Comparison of ENCODE assay signal across 13 cellular contexts in the genomic region with DNA sequence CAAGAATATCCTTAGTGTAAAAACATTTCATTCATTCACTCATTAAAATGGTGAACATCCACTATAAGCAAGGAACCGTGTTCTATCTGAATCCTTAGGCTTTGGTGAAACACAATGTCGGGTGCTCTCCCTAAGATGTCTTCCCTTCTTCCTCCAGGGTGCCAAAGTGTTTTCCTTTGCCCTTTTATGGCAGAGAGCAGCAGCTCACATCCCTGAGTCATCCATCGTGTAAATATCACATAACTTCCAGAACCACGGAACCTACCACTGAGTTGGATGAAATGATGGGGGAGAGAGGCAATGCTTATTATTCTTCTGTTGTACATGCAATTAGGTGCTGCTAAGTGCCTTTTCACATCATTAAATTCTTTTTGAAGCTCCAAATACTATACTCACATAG. TPM values are rescaled to one million over a fixed set of nuclear protein-coding genes. Genes with fewer than 3 reads are reported as not detected.
DNase-seq lines count a peak whose midpoint lies in the region; ATAC-seq, FAIRE-seq and TF ChIP-seq lines count a peak whose summit lies in the region.
"Had no signal": no experiment of that assay in that cellular context is flagged by ENCODE, and none has a peak within 500 bp of the region (broad histone marks: within the 10 kb centered on the region; RNA-seq: fewer than 3 reads in every experiment).

No MANE protein-coding gene starts in this region.

- no peak for TF ChIP-seq CTCF in HepG2 (CRISPR knock-in tag; IDR thresholded peaks at IDR 0.05)
- no peak for TF ChIP-seq CTCF in right lobe of liver (IDR thresholded peaks at IDR 0.05)
- no peak for TF ChIP-seq CTCF in fibroblast of pulmonary artery (IDR thresholded peaks at IDR 0.05; ENCODE audit: low read length, missing control alignments)

- BruUV-seq in HepG2 (replicated peaks; lab: Mats Ljungman, UMichigan) = no TSS peak

- no peaks in the 10 kb centered on the region for H4K20me1 ChIP-seq in HepG2 (ENCODE audit: insufficient read depth, low read length)

- intact Hi-C loops in HepG2 (cut with micrococcal nuclease; ENCODE audit: unreplicated experiment) = no loop called here
- intact Hi-C loops in right lobe of liver (cut with DNase I) = no loop called here

- H3K27me3 Mint-ChIP-seq in effector memory CD8-positive, alpha-beta T cell = peaks cover 54 to 81% of the 10 kb centered on the region in 2 donors

- H3K27me3 ChIP-seq in HepG2 (ENCODE audit: control insufficient read depth in 1 of 2, insufficient read depth in 2 of 2, low read length in 2 of 2) (peaks cover 1 to 23% of the 10 kb centered on the region in 2 experiments; a peak in 3 of 5 replicates), right lobe of liver (no peaks in the 10 kb centered on the region), SJSA1 (replicated peaks) (no peaks in the 10 kb centered on the region)
- H3K27me3 ChIP-seq: cardiac muscle cell had no signal

- H3K4me1 Mint-ChIP-seq in effector memory CD8-positive, alpha-beta T cell (ENCODE audit: low read depth in 2 of 2) = peaks cover 0 to 2% of the 10 kb centered on the region in 2 donors
- H3K4me1 Mint-ChIP-seq: activated B cell treated with CpG ODN at 0.5 μM for 24 hours had no signal

- H2AFZ ChIP-seq in HepG2 (ENCODE audit: low read length) = no peak overlapping the region

- no peak overlapping the region for H3K9ac ChIP-seq in HepG2 (ENCODE audit: insufficient read depth, low read depth, low read length)

- POLR2A ChIA-PET in HepG2 (lab: Yijun Ruan, JAX) = no interaction called here

- TF ChIP-seq EP300 in HepG2 (IDR thresholded peaks at IDR 0.05; ENCODE audit: low read depth in 2 of 2, low read length in 2 of 2) (no peak), HepG2 (CRISPR knock-in tag; IDR thresholded peaks at IDR 0.05; ENCODE audit: borderline replicate concordance) (no peak)

- no peaks in the 10 kb centered on the region for H3K36me3 ChIP-seq in HepG2 (replicated peaks in 1 of 2; ENCODE audit: control insufficient read depth in 1 of 2, insufficient read depth in 2 of 2, low read length in 2 of 2)
- H3K36me3 ChIP-seq in right lobe of liver = no peaks in the 10 kb centered on the region
- H3K36me3 ChIP-seq in SJSA1 = no peaks in the 10 kb centered on the region
- H3K36me3 ChIP-seq: cardiac muscle cell, esophagus squamous epithelium had no signal

- CTCF ChIA-PET in HepG2 (lab: Yijun Ruan, JAX; ENCODE audit: low intra/inter-chr PET ratio, low total read pairs) = no interaction called here

- peaks cover 3% of the 10 kb centered on the region for H3K36me3 Mint-ChIP-seq in effector memory CD8-positive, alpha-beta T cell (ENCODE audit: insufficient read depth)

- no peak overlapping the region for H3K27ac ChIP-seq in HepG2 (ENCODE audit: extremely low read length, insufficient read depth, low read length)
- H3K27ac ChIP-seq in right lobe of liver = no peak overlapping the region
- H3K27ac ChIP-seq in SJSA1 = peak overlapping the region; percentile 41
- H3K27ac ChIP-seq: cardiac muscle cell, esophagus squamous epithelium had no signal

- no peaks in the 10 kb centered on the region for H3K9me3 Mint-ChIP-seq in effector memory CD8-positive, alpha-beta T cell
- H3K9me3 Mint-ChIP-seq: activated B cell treated with CpG ODN at 0.5 μM for 24 hours; activated T-cell treated with anti-CD3 and anti-CD28 coated beads, Interleukin-2, amount 50 U/mL, for 24 hours had no signal

- H3K4me1 ChIP-seq in HepG2 (ENCODE audit: insufficient read depth, low read length) = no peaks in the 10 kb centered on the region
- no peaks in the 10 kb centered on the region for H3K4me1 ChIP-seq in right lobe of liver
- H3K4me1 ChIP-seq in SJSA1 (replicated peaks) = peaks cover 27% of the 10 kb centered on the region
- H3K4me1 ChIP-seq: esophagus squamous epithelium had no signal

- no peak for TF ChIP-seq RAD21 in HepG2 (CRISPR knock-in tag; IDR thresholded peaks at IDR 0.05)

- TF ChIP-seq POLR2A in HepG2 (IDR thresholded peaks at IDR 0.05; ENCODE audit: insufficient read depth in 1 of 2, low read depth in 2 of 2, low read length in 2 of 2) = no peak
- no peak for TF ChIP-seq POLR2A in right lobe of liver (IDR thresholded peaks at IDR 0.05)

- DNase-seq in HepG2 (ENCODE audit: low spot score) (no peak), right lobe of liver (no peak), SJSA1 (ENCODE audit: low read depth in 1 of 2, low spot score in 2 of 2) (peak; percentile 65), fibroblast of pulmonary artery (ENCODE audit: low read depth) (peak; percentile 64), urothelium cell line (ENCODE audit: low spot score) (peak; percentile 46)
- DNase-seq in effector memory CD8-positive, alpha-beta T cell = no peak
- DNase-seq in activated CD4-positive, alpha-beta T cell treated with anti-CD3 and anti-CD28 coated beads for 48 hours = no peak
- no peak for DNase-seq in activated naive CD4-positive, alpha-beta T cell treated with anti-CD3 and anti-CD28 coated beads, Interleukin-2, amount 50 U/mL, for 16 hours
- DNase-seq: activated B cell treated with CpG ODN at 0.5 μM for 24 hours; activated T-cell treated with anti-CD3 and anti-CD28 coated beads, Interleukin-2, amount 50 U/mL, for 24 hours; esophagus squamous epithelium; NCI-H526 treated with DMSO at 0.1 percent for 48 hours had no signal

- no peak for FAIRE-seq in HepG2 (lab: Jason Lieb, UNC)
- no peak for FAIRE-seq in urothelium cell line (lab: Jason Lieb, UNC)

- WGBS in HepG2 (ENCODE audit: low lambda C conversion rate) = 0% methylated on average over 4 of the region's 4 CpGs
- WGBS in right lobe of liver (ENCODE audit: insufficient coverage, low coverage, low lambda C conversion rate, missing lambda C conversion rate) = 73% methylated on average over 4 of the region's 4 CpGs

- no peak overlapping the region for H3K4me3 Mint-ChIP-seq in effector memory CD8-positive, alpha-beta T cell
- H3K4me3 Mint-ChIP-seq: activated B cell treated with CpG ODN at 0.5 μM for 24 hours; activated T-cell treated with anti-CD3 and anti-CD28 coated beads, Interleukin-2, amount 50 U/mL, for 24 hours had no signal

- no peaks in the 10 kb centered on the region for H3K79me2 ChIP-seq in HepG2 (ENCODE audit: insufficient read depth, low read length)

- H3K27ac Mint-ChIP-seq in effector memory CD8-positive, alpha-beta T cell = no peak overlapping the region
- H3K27ac Mint-ChIP-seq: activated B cell treated with CpG ODN at 0.5 μM for 24 hours; activated T-cell treated with anti-CD3 and anti-CD28 coated beads, Interleukin-2, amount 50 U/mL, for 24 hours had no signal

- no peak overlapping the region for H3K4me2 ChIP-seq in HepG2 (ENCODE audit: low read depth, low read length)

- in situ Hi-C loops in HepG2 (cut with HindIII; ENCODE audit: extremely low pct_ligation_motif_present, low pct_unique_long_range_greater_than_20kb) = no loop called here

- H3K9me3 ChIP-seq in HepG2 (ENCODE audit: low read length) (no peaks in the 10 kb centered on the region), right lobe of liver (no peaks in the 10 kb centered on the region), SJSA1 (replicated peaks) (no peaks in the 10 kb centered on the region)
- H3K9me3 ChIP-seq: esophagus squamous epithelium had no signal

- ATAC-seq in HepG2 (no peak), right lobe of liver (no peak)
- ATAC-seq in effector memory CD8-positive, alpha-beta T cell (replicated peaks) = no peak

- H3K4me3 ChIP-seq in HepG2 (replicated peaks in 1 of 3; ENCODE audit: insufficient read depth in 1 of 3, low read depth in 2 of 3, low read length in 3 of 3) = no peak overlapping the region
- no peak overlapping the region for H3K4me3 ChIP-seq in right lobe of liver
- no peak overlapping the region for H3K4me3 ChIP-seq in SJSA1
- no peak overlapping the region for H3K4me3 ChIP-seq in fibroblast of pulmonary artery (replicated peaks; ENCODE audit: low read depth, low read length)
- H3K4me3 ChIP-seq: cardiac muscle cell, esophagus squamous epithelium had no signal

RNA-seq across cellular contexts. Expression of gene DNAH3, which starts 50.2 kb away (rescaled TPM):
- total RNA-seq in HepG2 (2016; rRNA removed; fragmentation: Illumina TruSeq; extraction: Trizol) (0.07 and 0.34 TPM in 2 replicates), right lobe of liver (not detected)
- not detected in 2 replicates for total RNA-seq in HepG2 (2016; cell fraction: cytosol; rRNA removed; fragmentation: Illumina TruSeq; extraction: Trizol; ENCODE audit: low read depth)
- total RNA-seq in HepG2 (2016; cell fraction: insoluble cytoplasmic fraction; rRNA removed; fragmentation: Illumina TruSeq; extraction: Trizol) = 0.04 and 0.10 TPM in 2 replicates
- total RNA-seq in HepG2 (2016; cell fraction: membrane; rRNA removed; fragmentation: Illumina TruSeq; extraction: Trizol) = 0.22 and 0.41 TPM in 2 replicates
- 0.16 and 0.22 TPM in 2 replicates for total RNA-seq in HepG2 (2016; cell fraction: nucleus; rRNA removed; fragmentation: Illumina TruSeq; extraction: Trizol)
- 0.08 TPM in 2 replicates for polyA plus RNA-seq in HepG2 (2011; rRNA removed)
- polyA plus RNA-seq in HepG2 (2011; cell fraction: cytosol; rRNA removed) = 0.03 and 0.16 TPM in 2 replicates
- polyA plus RNA-seq in HepG2 (2011; cell fraction: nucleus; rRNA removed) = 0.19 and 0.23 TPM in 2 replicates
- 0.28 and 0.55 TPM in 2 replicates for polyA plus RNA-seq in HepG2 (2012)
- 0.12 TPM in 2 replicates for polyA plus RNA-seq in HepG2 (2016; cell fraction: cytosol; fragmentation: Illumina TruSeq; extraction: Trizol; ENCODE audit: low read depth)
- polyA plus RNA-seq in HepG2 (2016; cell fraction: insoluble cytoplasmic fraction; fragmentation: Illumina TruSeq; extraction: Trizol; ENCODE audit: low read depth) = 0.04 and 0.12 TPM in 2 replicates
- polyA plus RNA-seq in HepG2 (2016; cell fraction: membrane; fragmentation: Illumina TruSeq; extraction: Trizol; ENCODE audit: low read depth) = 0.31 TPM in 1 of 2 replicates, not detected in the other
- polyA plus RNA-seq in HepG2 (2016; cell fraction: nucleus; fragmentation: Illumina TruSeq; extraction: Trizol; ENCODE audit: insufficient read depth, low read depth) = 0.23 TPM in 1 of 2 replicates, not detected in the other
- polyA minus RNA-seq in HepG2 (2011; rRNA and poly(A)+ RNA removed; ENCODE audit: low replicate concordance) = 0.10 and 0.21 TPM in 2 replicates
- not detected in 2 replicates for polyA minus RNA-seq in HepG2 (2011; cell fraction: cytosol; rRNA and poly(A)+ RNA removed)
- under 0.01 TPM in 1 of 2 replicates, not detected in the other for polyA minus RNA-seq in HepG2 (2011; cell fraction: nucleus; rRNA and poly(A)+ RNA removed)
- total RNA-seq in SJSA1 (2014; rRNA removed; shearing (Covaris generic)) = 0.03 TPM in 1 of 2 replicates, not detected in the other
- total RNA-seq: activated B cell treated with CpG ODN at 0.5 μM for 24 hours had no signal
- polyA plus RNA-seq: cardiac muscle cell had no signal

RNA-seq across cellular contexts. Expression of gene LDAF1, which starts 58.0 kb away (rescaled TPM):
- total RNA-seq in HepG2 (2016; rRNA removed; fragmentation: Illumina TruSeq; extraction: Trizol) (6.3 and 8.3 TPM in 2 replicates), right lobe of liver (1 to 10 TPM; 1.5 to 3.1 (median 2.1) TPM)
- total RNA-seq in HepG2 (2016; cell fraction: cytosol; rRNA removed; fragmentation: Illumina TruSeq; extraction: Trizol; ENCODE audit: low read depth) = 5.1 and 6.2 TPM in 2 replicates
- 6.8 and 8.4 TPM in 2 replicates for total RNA-seq in HepG2 (2016; cell fraction: insoluble cytoplasmic fraction; rRNA removed; fragmentation: Illumina TruSeq; extraction: Trizol)
- total RNA-seq in HepG2 (2016; cell fraction: membrane; rRNA removed; fragmentation: Illumina TruSeq; extraction: Trizol) = 13.3 and 13.4 TPM in 2 replicates
- total RNA-seq in HepG2 (2016; cell fraction: nucleus; rRNA removed; fragmentation: Illumina TruSeq; extraction: Trizol) = 6.2 and 6.7 TPM in 2 replicates
- 7.5 and 8.8 TPM in 2 replicates for polyA plus RNA-seq in HepG2 (2011; rRNA removed)
- 9.4 and 12.9 TPM in 2 replicates for polyA plus RNA-seq in HepG2 (2011; cell fraction: cytosol; rRNA removed)
- polyA plus RNA-seq in HepG2 (2011; cell fraction: nucleus; rRNA removed) = 3.2 and 3.7 TPM in 2 replicates
- polyA plus RNA-seq in HepG2 (2012) = 5.9 and 7.9 TPM in 2 replicates
- 4.6 and 5.6 TPM in 2 replicates for polyA plus RNA-seq in HepG2 (2016; cell fraction: cytosol; fragmentation: Illumina TruSeq; extraction: Trizol; ENCODE audit: low read depth)
- 6.6 and 7.2 TPM in 2 replicates for polyA plus RNA-seq in HepG2 (2016; cell fraction: insoluble cytoplasmic fraction; fragmentation: Illumina TruSeq; extraction: Trizol; ENCODE audit: low read depth)
- 8.1 and 9.5 TPM in 2 replicates for polyA plus RNA-seq in HepG2 (2016; cell fraction: membrane; fragmentation: Illumina TruSeq; extraction: Trizol; ENCODE audit: low read depth)
- polyA plus RNA-seq in HepG2 (2016; cell fraction: nucleus; fragmentation: Illumina TruSeq; extraction: Trizol; ENCODE audit: insufficient read depth, low read depth) = 7.7 and 8.6 TPM in 2 replicates
- polyA minus RNA-seq in HepG2 (2011; rRNA and poly(A)+ RNA removed; ENCODE audit: low replicate concordance) = 14.0 and 19.1 TPM in 2 replicates
- polyA minus RNA-seq in HepG2 (2011; cell fraction: cytosol; rRNA and poly(A)+ RNA removed) = 5.4 and 6.3 TPM in 2 replicates
- 2.6 and 3.9 TPM in 2 replicates for polyA minus RNA-seq in HepG2 (2011; cell fraction: nucleus; rRNA and poly(A)+ RNA removed)
- total RNA-seq in SJSA1 (2014; rRNA removed; shearing (Covaris generic)) = 12.2 and 33.5 TPM in 2 replicates

Comparison
In these comparisons a context has a peak if more than half of its experiments do, and no peak if none do; other contexts are left out.
1. DNase-seq: peak in SJSA1 (2 of 2), fibroblast of pulmonary artery (single experiment) and urothelium cell line (single experiment); none in HepG2 (single experiment), right lobe of liver (0 of 3), effector memory CD8-positive, alpha-beta T cell (0 of 3), activated CD4-positive, alpha-beta T cell treated with anti-CD3 and anti-CD28 coated beads for 48 hours (single experiment) and activated naive CD4-positive, alpha-beta T cell treated with anti-CD3 and anti-CD28 coated beads, Interleukin-2, amount 50 U/mL, for 16 hours (single experiment).